Comparison of ENCODE assay signal across 9 cellular contexts in genomic region chr19:36151144-36152051, GRCh38. TPM values are rescaled to one million over a fixed set of nuclear protein-coding genes. Genes with fewer than 3 reads are reported as not detected.
DNase-seq lines count a peak whose midpoint lies in the region; ATAC-seq and TF ChIP-seq lines count a peak whose summit lies in the region.
"Had no signal": no experiment of that assay in that cellular context is flagged by ENCODE, and none has a peak within 500 bp of the region (broad histone marks: within the 10 kb centered on the region; RNA-seq: fewer than 3 reads in every experiment).

No MANE protein-coding gene starts in this region.

- H3K27ac ChIP-seq in mucosa of rectum (ENCODE audit: low read depth in 2 of 2, low read length in 2 of 2), result peak overlapping the region; percentile 77 to 85
- H3K27ac ChIP-seq in transverse colon, result peak overlapping the region; percentile 84 to 95 (median 94)

- TF ChIP-seq CTCF in fibroblast of the aortic adventitia (IDR thresholded peaks at IDR 0.05; ENCODE audit: insufficient read depth, low read length) (no peak), transverse colon (IDR thresholded peaks at IDR 0.05) (no peak)

- H3K4me1 ChIP-seq in adipocyte (ENCODE audit: control insufficient read depth, insufficient read depth, low read length), result peaks cover 13% of the 10 kb centered on the region
- H3K4me1 ChIP-seq in mucosa of rectum (ENCODE audit: control insufficient read depth in 2 of 2, insufficient read depth in 2 of 2, low read length in 2 of 2), result no peaks in the 10 kb centered on the region
- peaks cover 0 to 4% (median 4%) of the 10 kb centered on the region in 4 donors for H3K4me1 ChIP-seq in transverse colon

- no peak for DNase-seq in adipocyte (ENCODE audit: low read depth)
- DNase-seq in fibroblast of the aortic adventitia (ENCODE audit: low read depth), result no peak
- DNase-seq in transverse colon, result no peak
- no peak for DNase-seq in activated CD4-positive, alpha-beta T cell treated with anti-CD3 and anti-CD28 coated beads for 48 hours
- DNase-seq in SIG-M5 treated with dmso at 0.1 percent for 504 hours (lab: John Stamatoyannopoulos, UW; ENCODE audit: unreplicated experiment), result no peak
- no peak for DNase-seq in NCI-H82 (lab: John Stamatoyannopoulos, UW)
- no peak for DNase-seq in activated CD4-positive, alpha-beta T cell treated with anti-CD3 and anti-CD28 coated beads for 36 hours

- no peak overlapping the region for H3K4me3 Mint-ChIP-seq in activated CD4-positive, alpha-beta T cell treated with anti-CD3 and anti-CD28 coated beads for 36 hours
- H3K4me3 Mint-ChIP-seq: activated naive CD4-positive, alpha-beta T cell treated with anti-CD3 and anti-CD28 coated beads, Interleukin-2, amount 50 U/mL, for 24 hours had no signal

- H3K4me1 Mint-ChIP-seq in activated CD4-positive, alpha-beta T cell treated with anti-CD3 and anti-CD28 coated beads for 36 hours, result no peaks in the 10 kb centered on the region

- peaks cover 22% of the 10 kb centered on the region for H3K36me3 Mint-ChIP-seq in activated CD4-positive, alpha-beta T cell treated with anti-CD3 and anti-CD28 coated beads for 36 hours (ENCODE audit: low read depth)

- H3K36me3 ChIP-seq in adipocyte (ENCODE audit: control insufficient read depth, insufficient read depth, low read length, severe bottlenecking) (peaks cover 32% of the 10 kb centered on the region), mucosa of rectum (ENCODE audit: control insufficient read depth in 2 of 2, insufficient read depth in 2 of 2, low read length in 2 of 2) (peaks cover 29 to 38% of the 10 kb centered on the region in 2 donors), transverse colon (peaks cover 0 to 32% (median 12%) of the 10 kb centered on the region in 4 donors)

- CTCF ChIA-PET in activated CD4-positive, alpha-beta T cell treated with anti-CD3 and anti-CD28 coated beads for 36 hours (lab: Charles Lee), result interaction anchor here (0.6 kb wide), 1 partner anchor 23 kb away, joined by 3 read pairs; no protein-coding TSS in a partner anchor

- ATAC-seq in activated CD4-positive, alpha-beta T cell treated with anti-CD3 and anti-CD28 coated beads for 36 hours, result no peak

- H3K27me3 Mint-ChIP-seq in activated CD4-positive, alpha-beta T cell treated with anti-CD3 and anti-CD28 coated beads for 36 hours, result no peaks in the 10 kb centered on the region
- H3K27me3 Mint-ChIP-seq: activated naive CD4-positive, alpha-beta T cell treated with anti-CD3 and anti-CD28 coated beads, Interleukin-2, amount 50 U/mL, for 24 hours had no signal

- in situ Hi-C loops in transverse colon (cut with MboI; ENCODE audit: low pct_ligation_motif_present in 1 of 4, low pct_unique_long_range_greater_than_20kb in 1 of 4, low sequenced_read_pairs in 3 of 4), result no loop called here

- intact Hi-C loops in transverse colon (cut with DNase I; ENCODE audit: low total_unique reads), result no loop called here
- intact Hi-C loops in activated CD4-positive, alpha-beta T cell treated with anti-CD3 and anti-CD28 coated beads for 36 hours (cut with DNase I, micrococcal nuclease), result no loop called here

- WGBS in transverse colon (ENCODE audit: low coverage in 1 of 2), 2 donors, result 55 to 75% methylated on average over 2 to 47 of the region's 47 CpGs

- H3K4me3 ChIP-seq in adipocyte (ENCODE audit: low read length) (peak overlapping the region; percentile 89), fibroblast of the aortic adventitia (ENCODE audit: low read depth, low read length) (peak overlapping the region; percentile 56), mucosa of rectum (ENCODE audit: low read length in 2 of 2) (peak overlapping the region; percentile 52 to 61), transverse colon (peak overlapping the region; percentile 39 to 54 (median 47))

- H3K27ac Mint-ChIP-seq in activated CD4-positive, alpha-beta T cell treated with anti-CD3 and anti-CD28 coated beads for 36 hours, result no peak overlapping the region
- H3K27ac Mint-ChIP-seq: activated naive CD4-positive, alpha-beta T cell treated with anti-CD3 and anti-CD28 coated beads, Interleukin-2, amount 50 U/mL, for 24 hours had no signal

- no peak for TF ChIP-seq EP300 in transverse colon (IDR thresholded peaks at IDR 0.05; ENCODE audit: low read depth)

- H3K27me3 ChIP-seq in adipocyte (replicated peaks; ENCODE audit: control insufficient read depth, insufficient read depth, low read length) (no peaks in the 10 kb centered on the region), mucosa of rectum (ENCODE audit: control insufficient read depth in 2 of 2, insufficient read depth in 2 of 2, low read length in 2 of 2) (no peaks in the 10 kb centered on the region), transverse colon (no peaks in the 10 kb centered on the region)

- POLR2A ChIA-PET in activated CD4-positive, alpha-beta T cell treated with anti-CD3 and anti-CD28 coated beads for 36 hours (lab: Charles Lee), result interaction anchor here (0.6 kb wide), 2 partner anchors 60 to 531 kb away, joined by 3 to 6 read pairs; no protein-coding TSS in a partner anchor

- H3K9me3 Mint-ChIP-seq in activated CD4-positive, alpha-beta T cell treated with anti-CD3 and anti-CD28 coated beads for 36 hours (ENCODE audit: low read depth), result no peaks in the 10 kb centered on the region
- H3K9me3 Mint-ChIP-seq: activated naive CD4-positive, alpha-beta T cell treated with anti-CD3 and anti-CD28 coated beads, Interleukin-2, amount 50 U/mL, for 24 hours had no signal

- no peaks in the 10 kb centered on the region for H3K9me3 ChIP-seq in adipocyte (ENCODE audit: control insufficient read depth, low read length)
- no peaks in the 10 kb centered on the region for H3K9me3 ChIP-seq in mucosa of rectum (ENCODE audit: control insufficient read depth in 2 of 2, low read length in 2 of 2)
- H3K9me3 ChIP-seq in transverse colon, result no peaks in the 10 kb centered on the region

- TF ChIP-seq POLR2A in transverse colon (IDR thresholded peaks at IDR 0.05), result no peak

- H3K9ac ChIP-seq in adipocyte (ENCODE audit: low read length) (peak overlapping the region; percentile 97), mucosa of rectum (ENCODE audit: low read depth in 1 of 2, low read length in 2 of 2) (peak overlapping the region; percentile 27 to 56)

RNA-seq across cellular contexts. Expression of gene COX7A1, which starts 0.8 kb away (rescaled TPM):
- total RNA-seq in fibroblast of the aortic adventitia (ENCODE audit: low replicate concordance), result 5.4 and 17.0 TPM in 2 replicates
- total RNA-seq in transverse colon, result 10 to 100 TPM in 2 of 4 donors, 1 to 10 TPM in 1, not detected in 1; 7.8 to 26.3 (median 11.7) TPM
- total RNA-seq in activated CD4-positive, alpha-beta T cell treated with anti-CD3 and anti-CD28 coated beads for 36 hours, result not detected

RNA-seq across cellular contexts. Expression of gene CAPNS1, which starts 11.5 kb away (rescaled TPM):
- 55.1 and 398 TPM in 2 replicates for total RNA-seq in fibroblast of the aortic adventitia (ENCODE audit: low replicate concordance)
- 100 to 1,000 TPM; 222 to 304 (median 248) TPM for total RNA-seq in transverse colon
- total RNA-seq in activated CD4-positive, alpha-beta T cell treated with anti-CD3 and anti-CD28 coated beads for 36 hours, result 100 to 1,000 TPM; 345 to 452 TPM

RNA-seq across cellular contexts. Expression of gene TBCB, which starts 36.1 kb away (rescaled TPM):
- 83.6 and 164 TPM in 2 replicates for total RNA-seq in fibroblast of the aortic adventitia (ENCODE audit: low replicate concordance)
- 100 to 1,000 TPM in 2 of 4 donors, 10 to 100 TPM in 2; 82.4 to 175 (median 134) TPM for total RNA-seq in transverse colon
- total RNA-seq in activated CD4-positive, alpha-beta T cell treated with anti-CD3 and anti-CD28 coated beads for 36 hours, result 100 to 1,000 TPM; 111 to 117 TPM

RNA-seq across cellular contexts. Expression of gene POLR2I, which starts 36.7 kb away (rescaled TPM):
- total RNA-seq in fibroblast of the aortic adventitia (ENCODE audit: low replicate concordance), result 33.2 and 37.9 TPM in 2 replicates
- 10 to 100 TPM in 3 of 4 donors, not detected in 1; 15.1 to 44.9 (median 44.0) TPM for total RNA-seq in transverse colon
- 10 to 100 TPM; 89.6 to 97.3 TPM for total RNA-seq in activated CD4-positive, alpha-beta T cell treated with anti-CD3 and anti-CD28 coated beads for 36 hours

RNA-seq across cellular contexts. Expression of gene OVOL3, which starts 40.5 kb away (rescaled TPM):
- not detected in 2 replicates for total RNA-seq in fibroblast of the aortic adventitia (ENCODE audit: low replicate concordance)
- not detected for total RNA-seq in transverse colon
- total RNA-seq in activated CD4-positive, alpha-beta T cell treated with anti-CD3 and anti-CD28 coated beads for 36 hours, result not detected
